24 cellular contexts compared by ENCODE assay signal in genomic region chr4:77446611-77447010, GRCh38.
"Had no signal": no experiment of that assay in that cellular context is flagged by ENCODE, and none has a peak within 500 bp of the region (broad histone marks: within the 10 kb centered on the region; RNA-seq: fewer than 3 reads in every experiment).

No MANE protein-coding gene starts in this region.

- H3K36me3 Mint-ChIP-seq: naive thymus-derived CD8-positive, alpha-beta T cell; stimulated activated naive B cell treated with anti-CD40 and anti-IgM and Interleukin-4, amounts not matched to agents 10 μg/mL and 1 μg/mL and 100 μg/mL, for 72 hours had no signal

- H3K4me3 ChIP-seq: esophagus squamous epithelium, left lung, lower lobe of right lung, smooth muscle cell, thoracic aorta, transverse colon, upper lobe of right lung, uterus had no signal

- H3K4me2 ChIP-seq: smooth muscle cell had no signal

- H3K4me1 ChIP-seq: esophagus squamous epithelium, left lung, lower lobe of right lung, parathyroid adenoma, transverse colon, upper lobe of right lung, uterus had no signal

- H3K36me3 ChIP-seq: esophagus squamous epithelium, left lung, lower lobe of right lung, thoracic aorta, transverse colon, upper lobe of right lung, uterus had no signal

- ATAC-seq: effector memory CD8-positive, alpha-beta T cell; left lung; lower lobe of right lung; naive thymus-derived CD8-positive, alpha-beta T cell; sciatic nerve; stimulated activated naive B cell treated with anti-CD40 and anti-IgM and Interleukin-4, amounts not matched to agents 10 μg/mL and 1 μg/mL and 100 μg/mL, for 72 hours; upper lobe of right lung had no signal

- H3K27ac Mint-ChIP-seq: effector memory CD8-positive, alpha-beta T cell; naive thymus-derived CD8-positive, alpha-beta T cell; nephron progenitor cell; progenitor cell of endocrine pancreas; stimulated activated naive B cell treated with anti-CD40 and anti-IgM and Interleukin-4, amounts not matched to agents 10 μg/mL and 1 μg/mL and 100 μg/mL, for 72 hours; stimulated activated naive CD8-positive, alpha-beta T cell treated with anti-CD3 and anti-CD28 coated beads, Interleukin-15, Interleukin-2, amounts not matched to agents 100 ng/mL and 50 ng/mL, for 24 hours had no signal

- H3K27me3 ChIP-seq: esophagus squamous epithelium, left lung, transverse colon, upper lobe of right lung, uterus had no signal

- H3K9ac ChIP-seq: parathyroid adenoma had no signal

- DNase-seq: cerebellar nuclear complex; cortex of kidney; effector memory CD8-positive, alpha-beta T cell; erythroblast; esophagus squamous epithelium; kidney; left lung; lower lobe of right lung; naive thymus-derived CD8-positive, alpha-beta T cell; nephron progenitor cell; stimulated activated CD4-positive, alpha-beta T cell treated with anti-CD3 and anti-CD28 coated beads, Interleukin-2, amount 100 ng/mL, for 24 hours; stimulated activated CD4-positive, alpha-beta T cell treated with anti-CD3 and anti-CD28 coated beads, Interleukin-4, amount 100 ng/mL, for 4 hours; stimulated activated naive B cell treated with anti-CD40 and anti-IgM and Interleukin-4, amounts not matched to agents 10 μg/mL and 1 μg/mL and 100 μg/mL, for 72 hours; transverse colon; upper lobe of right lung; uterus had no signal

- H3K27ac ChIP-seq: esophagus squamous epithelium, left lung, lower lobe of right lung, parathyroid adenoma, transverse colon, upper lobe of right lung, uterus had no signal

- H3K9me3 Mint-ChIP-seq: effector memory CD8-positive, alpha-beta T cell; naive thymus-derived CD8-positive, alpha-beta T cell; nephron progenitor cell; stimulated activated naive B cell treated with anti-CD40 and anti-IgM and Interleukin-4, amounts not matched to agents 10 μg/mL and 1 μg/mL and 100 μg/mL, for 72 hours; stimulated activated naive CD8-positive, alpha-beta T cell treated with anti-CD3 and anti-CD28 coated beads, Interleukin-15, Interleukin-2, amounts not matched to agents 100 ng/mL and 50 ng/mL, for 24 hours had no signal

- H3K4me3 Mint-ChIP-seq: effector memory CD8-positive, alpha-beta T cell; naive thymus-derived CD8-positive, alpha-beta T cell; nephron progenitor cell; stimulated activated naive B cell treated with anti-CD40 and anti-IgM and Interleukin-4, amounts not matched to agents 10 μg/mL and 1 μg/mL and 100 μg/mL, for 72 hours; stimulated activated naive CD8-positive, alpha-beta T cell treated with anti-CD3 and anti-CD28 coated beads, Interleukin-15, Interleukin-2, amounts not matched to agents 100 ng/mL and 50 ng/mL, for 24 hours had no signal

- H2AFZ ChIP-seq: parathyroid adenoma had no signal

- H3K79me2 ChIP-seq: parathyroid adenoma had no signal

- H3K9me3 ChIP-seq: esophagus squamous epithelium, left lung, lower lobe of right lung, thoracic aorta, transverse colon, upper lobe of right lung, uterus had no signal

- H3K4me1 Mint-ChIP-seq: naive thymus-derived CD8-positive, alpha-beta T cell; nephron progenitor cell; stimulated activated naive B cell treated with anti-CD40 and anti-IgM and Interleukin-4, amounts not matched to agents 10 μg/mL and 1 μg/mL and 100 μg/mL, for 72 hours had no signal

- FAIRE-seq: endometrium, frontal cortex, kidney had no signal
